Comparison of ENCODE assay signal across 1 cellular context in the genomic region with DNA sequence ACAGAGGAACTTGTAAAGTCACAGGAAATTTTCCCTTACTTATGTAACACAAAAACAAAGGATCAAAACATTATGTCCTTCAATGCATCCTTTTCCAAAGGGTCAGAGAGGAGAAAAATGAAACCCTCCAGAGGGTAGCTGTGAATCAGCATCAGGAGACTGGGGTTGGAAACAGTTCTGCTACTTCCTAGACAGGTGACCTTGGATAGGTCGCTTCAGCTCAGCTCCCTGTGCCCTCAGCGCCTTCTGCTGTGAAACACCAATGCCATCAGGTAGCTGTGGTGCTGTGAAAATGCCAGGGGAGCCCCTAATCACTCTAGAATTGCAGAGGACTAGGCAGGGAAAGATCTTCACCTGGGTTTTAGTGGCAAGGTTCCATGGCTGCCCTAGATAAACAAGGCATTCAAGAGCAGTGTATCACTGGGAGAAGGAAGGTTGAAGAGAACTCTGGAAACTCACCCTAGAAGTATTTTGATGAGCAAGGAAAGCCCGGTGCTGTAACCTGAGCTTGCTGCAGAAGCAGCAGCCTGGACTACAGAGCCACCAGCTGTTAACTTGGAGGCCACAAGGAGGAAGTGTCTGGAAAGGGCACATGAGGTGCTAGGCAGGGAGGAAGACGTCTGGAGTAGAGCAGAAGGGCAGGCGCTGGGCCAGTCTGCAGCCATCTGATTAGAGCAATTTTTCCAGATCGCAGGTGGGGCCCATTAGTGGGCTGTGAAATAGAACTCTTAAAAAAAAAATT.
A peak's percentile ranks its signal among the peaks of the same experiment; 100 is the strongest.
TF ChIP-seq lines count a peak whose summit lies in the region.

No MANE protein-coding gene starts in this region.

TF ChIP-seq in K562, 482 proteins besides CTCF, POLR2A, EP300 and RAD21 (continued from another document and continues in another):
- TF ChIP-seq, protein P1, sequence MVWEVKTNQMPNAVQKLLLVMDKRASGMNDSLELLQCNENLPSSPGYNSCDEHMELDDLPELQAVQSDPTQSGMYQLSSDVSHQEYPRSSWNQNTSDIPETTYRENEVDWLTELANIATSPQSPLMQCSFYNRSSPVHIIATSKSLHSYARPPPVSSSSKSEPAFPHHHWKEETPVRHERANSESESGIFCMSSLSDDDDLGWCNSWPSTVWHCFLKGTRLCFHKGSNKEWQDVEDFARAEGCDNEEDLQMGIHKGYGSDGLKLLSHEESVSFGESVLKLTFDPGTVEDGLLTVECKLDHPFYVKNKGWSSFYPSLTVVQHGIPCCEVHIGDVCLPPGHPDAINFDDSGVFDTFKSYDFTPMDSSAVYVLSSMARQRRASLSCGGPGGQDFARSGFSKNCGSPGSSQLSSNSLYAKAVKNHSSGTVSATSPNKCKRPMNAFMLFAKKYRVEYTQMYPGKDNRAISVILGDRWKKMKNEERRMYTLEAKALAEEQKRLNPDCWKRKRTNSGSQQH (CRISPR knock-in tag; IDR thresholded peaks at IDR 0.05), result no peak
- TF ChIP-seq MAFF (IDR thresholded peaks at IDR 0.05; ENCODE audit: low read length), result no peak
- no peak for TF ChIP-seq FOXA3 (CRISPR knock-in tag; conservative IDR thresholded peaks at IDR 0.05 in 1 of 2, IDR thresholded peaks at IDR 0.05 in 1 of 2)
- no peak for TF ChIP-seq FOXA1 (IDR thresholded peaks at IDR 0.05; ENCODE audit: borderline replicate concordance)
- TF ChIP-seq, protein P2, sequence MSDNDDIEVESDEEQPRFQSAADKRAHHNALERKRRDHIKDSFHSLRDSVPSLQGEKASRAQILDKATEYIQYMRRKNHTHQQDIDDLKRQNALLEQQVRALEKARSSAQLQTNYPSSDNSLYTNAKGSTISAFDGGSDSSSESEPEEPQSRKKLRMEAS (CRISPR knock-in tag; IDR thresholded peaks at IDR 0.05), result peak; percentile 76
- no peak for TF ChIP-seq NCOA1 (IDR thresholded peaks at IDR 0.05; ENCODE audit: low read depth)
- TF ChIP-seq CEBPG (CRISPR knock-in tag; IDR thresholded peaks at IDR 0.05), result no peak
- no peak for TF ChIP-seq CEBPG (tag; conservative IDR thresholded peaks at IDR 0.05 in 1 of 2, IDR thresholded peaks at IDR 0.05 in 1 of 2)
- no peak for TF ChIP-seq LARP7 (IDR thresholded peaks at IDR 0.05)
- TF ChIP-seq TEAD4 (IDR thresholded peaks at IDR 0.05; ENCODE audit: low read length), result 0 out of 2 replicates have a peak, but pooled peaks have one; percentile 26
- no peak for TF ChIP-seq TEAD4 (CRISPR knock-in tag; IDR thresholded peaks at IDR 0.05; ENCODE audit: borderline replicate concordance)
- no peak for TF ChIP-seq KLF1 (tag; IDR thresholded peaks at IDR 0.05)
- no peak for TF ChIP-seq FOXP1 (CRISPR knock-in tag; IDR thresholded peaks at IDR 0.05)
- TF ChIP-seq, protein P3, sequence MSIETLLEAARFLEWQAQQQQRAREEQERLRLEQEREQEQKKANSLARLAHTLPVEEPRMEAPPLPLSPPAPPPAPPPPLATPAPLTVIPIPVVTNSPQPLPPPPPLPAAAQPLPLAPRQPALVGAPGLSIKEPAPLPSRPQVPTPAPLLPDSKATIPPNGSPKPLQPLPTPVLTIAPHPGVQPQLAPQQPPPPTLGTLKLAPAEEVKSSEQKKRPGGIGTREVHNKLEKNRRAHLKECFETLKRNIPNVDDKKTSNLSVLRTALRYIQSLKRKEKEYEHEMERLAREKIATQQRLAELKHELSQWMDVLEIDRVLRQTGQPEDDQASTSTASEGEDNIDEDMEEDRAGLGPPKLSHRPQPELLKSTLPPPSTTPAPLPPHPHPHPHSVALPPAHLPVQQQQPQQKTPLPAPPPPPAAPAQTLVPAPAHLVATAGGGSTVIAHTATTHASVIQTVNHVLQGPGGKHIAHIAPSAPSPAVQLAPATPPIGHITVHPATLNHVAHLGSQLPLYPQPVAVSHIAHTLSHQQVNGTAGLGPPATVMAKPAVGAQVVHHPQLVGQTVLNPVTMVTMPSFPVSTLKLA (conservative IDR thresholded peaks at IDR 0.05), result 0 out of 4 replicates have a peak, but pooled peaks of 1 of the 2 experiments have one; percentile 17
- TF ChIP-seq, protein P4, sequence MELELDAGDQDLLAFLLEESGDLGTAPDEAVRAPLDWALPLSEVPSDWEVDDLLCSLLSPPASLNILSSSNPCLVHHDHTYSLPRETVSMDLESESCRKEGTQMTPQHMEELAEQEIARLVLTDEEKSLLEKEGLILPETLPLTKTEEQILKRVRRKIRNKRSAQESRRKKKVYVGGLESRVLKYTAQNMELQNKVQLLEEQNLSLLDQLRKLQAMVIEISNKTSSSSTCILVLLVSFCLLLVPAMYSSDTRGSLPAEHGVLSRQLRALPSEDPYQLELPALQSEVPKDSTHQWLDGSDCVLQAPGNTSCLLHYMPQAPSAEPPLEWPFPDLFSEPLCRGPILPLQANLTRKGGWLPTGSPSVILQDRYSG (tag; conservative IDR thresholded peaks at IDR 0.05; ENCODE audit: low read depth), result no peak
- peak; percentile 51 for TF ChIP-seq NCOR1 (IDR thresholded peaks at IDR 0.05)
- TF ChIP-seq, protein P5, sequence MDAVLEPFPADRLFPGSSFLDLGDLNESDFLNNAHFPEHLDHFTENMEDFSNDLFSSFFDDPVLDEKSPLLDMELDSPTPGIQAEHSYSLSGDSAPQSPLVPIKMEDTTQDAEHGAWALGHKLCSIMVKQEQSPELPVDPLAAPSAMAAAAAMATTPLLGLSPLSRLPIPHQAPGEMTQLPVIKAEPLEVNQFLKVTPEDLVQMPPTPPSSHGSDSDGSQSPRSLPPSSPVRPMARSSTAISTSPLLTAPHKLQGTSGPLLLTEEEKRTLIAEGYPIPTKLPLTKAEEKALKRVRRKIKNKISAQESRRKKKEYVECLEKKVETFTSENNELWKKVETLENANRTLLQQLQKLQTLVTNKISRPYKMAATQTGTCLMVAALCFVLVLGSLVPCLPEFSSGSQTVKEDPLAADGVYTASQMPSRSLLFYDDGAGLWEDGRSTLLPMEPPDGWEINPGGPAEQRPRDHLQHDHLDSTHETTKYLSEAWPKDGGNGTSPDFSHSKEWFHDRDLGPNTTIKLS (IDR thresholded peaks at IDR 0.05; ENCODE audit: borderline replicate concordance, low read depth), result no peak
- peak; percentile 29; the same call in 1 of the 2 replicates for TF ChIP-seq TCF3 (CRISPR knock-in tag; IDR thresholded peaks at IDR 0.05)
- TF ChIP-seq SRF (CRISPR knock-in tag; IDR thresholded peaks at IDR 0.05), result peak in 1 of 2 experiments; percentile 20; a peak in 1 of 4 replicates
- 0 out of 2 replicates have a peak, but pooled peaks have one; percentile 17 for TF ChIP-seq ELF1 (tag; IDR thresholded peaks at IDR 0.05)
- no peak for TF ChIP-seq PHTF2 (CRISPR knock-in tag; IDR thresholded peaks at IDR 0.05)
- TF ChIP-seq PTBP1 (IDR thresholded peaks at IDR 0.05; ENCODE audit: low read depth, low read length), result no peak
- no peak for TF ChIP-seq IRF2 (CRISPR knock-in tag; IDR thresholded peaks at IDR 0.05)
- peak; percentile 80; the same call in 1 of the 2 replicates for TF ChIP-seq SPI1 (IDR thresholded peaks at IDR 0.05; ENCODE audit: borderline replicate concordance, low read depth, low read length)
- no peak for TF ChIP-seq BRD4 (IDR thresholded peaks at IDR 0.05)
- TF ChIP-seq CREB1 (IDR thresholded peaks at IDR 0.05), result no peak
- TF ChIP-seq CREB1 (CRISPR knock-in tag; IDR thresholded peaks at IDR 0.05), result no peak
- TF ChIP-seq, protein P6, sequence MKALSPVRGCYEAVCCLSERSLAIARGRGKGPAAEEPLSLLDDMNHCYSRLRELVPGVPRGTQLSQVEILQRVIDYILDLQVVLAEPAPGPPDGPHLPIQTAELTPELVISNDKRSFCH (CRISPR knock-in tag; IDR thresholded peaks at IDR 0.05), result no peak
- TF ChIP-seq, protein P6 (tag; IDR thresholded peaks at IDR 0.05), result no peak
- no peak for TF ChIP-seq MECOM (CRISPR knock-in tag; IDR thresholded peaks at IDR 0.05)
- TF ChIP-seq PML (IDR thresholded peaks at IDR 0.05; ENCODE audit: low read length), result no peak
- no peak for TF ChIP-seq KLF10 (CRISPR knock-in tag; IDR thresholded peaks at IDR 0.05)
- TF ChIP-seq, protein P7, sequence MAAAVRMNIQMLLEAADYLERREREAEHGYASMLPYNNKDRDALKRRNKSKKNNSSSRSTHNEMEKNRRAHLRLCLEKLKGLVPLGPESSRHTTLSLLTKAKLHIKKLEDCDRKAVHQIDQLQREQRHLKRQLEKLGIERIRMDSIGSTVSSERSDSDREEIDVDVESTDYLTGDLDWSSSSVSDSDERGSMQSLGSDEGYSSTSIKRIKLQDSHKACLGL (CRISPR knock-in tag; IDR thresholded peaks at IDR 0.05; ENCODE audit: borderline replicate concordance, poor library complexity, severe bottlenecking), result no peak
- TF ChIP-seq, protein P8, sequence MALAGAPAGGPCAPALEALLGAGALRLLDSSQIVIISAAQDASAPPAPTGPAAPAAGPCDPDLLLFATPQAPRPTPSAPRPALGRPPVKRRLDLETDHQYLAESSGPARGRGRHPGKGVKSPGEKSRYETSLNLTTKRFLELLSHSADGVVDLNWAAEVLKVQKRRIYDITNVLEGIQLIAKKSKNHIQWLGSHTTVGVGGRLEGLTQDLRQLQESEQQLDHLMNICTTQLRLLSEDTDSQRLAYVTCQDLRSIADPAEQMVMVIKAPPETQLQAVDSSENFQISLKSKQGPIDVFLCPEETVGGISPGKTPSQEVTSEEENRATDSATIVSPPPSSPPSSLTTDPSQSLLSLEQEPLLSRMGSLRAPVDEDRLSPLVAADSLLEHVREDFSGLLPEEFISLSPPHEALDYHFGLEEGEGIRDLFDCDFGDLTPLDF (CRISPR knock-in tag; IDR thresholded peaks at IDR 0.05), result no peak
- no peak for TF ChIP-seq CBX8 (IDR thresholded peaks at IDR 0.05; ENCODE audit: borderline replicate concordance, extremely low read depth, low read depth, low read length, poor library complexity, severe bottlenecking)
- TF ChIP-seq, protein P9, sequence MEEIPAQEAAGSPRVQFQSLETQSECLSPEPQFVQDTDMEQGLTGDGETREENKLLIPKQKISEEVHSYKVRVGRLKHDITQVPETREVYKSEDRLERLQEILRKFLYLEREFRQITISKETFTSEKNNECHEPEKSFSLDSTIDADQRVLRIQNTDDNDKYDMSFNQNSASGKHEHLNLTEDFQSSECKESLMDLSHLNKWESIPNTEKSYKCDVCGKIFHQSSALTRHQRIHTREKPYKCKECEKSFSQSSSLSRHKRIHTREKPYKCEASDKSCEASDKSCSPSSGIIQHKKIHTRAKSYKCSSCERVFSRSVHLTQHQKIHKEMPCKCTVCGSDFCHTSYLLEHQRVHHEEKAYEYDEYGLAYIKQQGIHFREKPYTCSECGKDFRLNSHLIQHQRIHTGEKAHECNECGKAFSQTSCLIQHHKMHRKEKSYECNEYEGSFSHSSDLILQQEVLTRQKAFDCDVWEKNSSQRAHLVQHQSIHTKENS (CRISPR knock-in tag; IDR thresholded peaks at IDR 0.05), result no peak
- TF ChIP-seq, protein P10, sequence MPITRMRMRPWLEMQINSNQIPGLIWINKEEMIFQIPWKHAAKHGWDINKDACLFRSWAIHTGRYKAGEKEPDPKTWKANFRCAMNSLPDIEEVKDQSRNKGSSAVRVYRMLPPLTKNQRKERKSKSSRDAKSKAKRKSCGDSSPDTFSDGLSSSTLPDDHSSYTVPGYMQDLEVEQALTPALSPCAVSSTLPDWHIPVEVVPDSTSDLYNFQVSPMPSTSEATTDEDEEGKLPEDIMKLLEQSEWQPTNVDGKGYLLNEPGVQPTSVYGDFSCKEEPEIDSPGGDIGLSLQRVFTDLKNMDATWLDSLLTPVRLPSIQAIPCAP (CRISPR knock-in tag; IDR thresholded peaks at IDR 0.05; ENCODE audit: borderline replicate concordance), result no peak
- TF ChIP-seq CREM (IDR thresholded peaks at IDR 0.05; ENCODE audit: low read depth), result no peak
- TF ChIP-seq E2F3 (CRISPR knock-in tag; IDR thresholded peaks at IDR 0.05), result no peak
- TF ChIP-seq WHSC1 (IDR thresholded peaks at IDR 0.05; ENCODE audit: low read length), result no peak
- peak; percentile 67 for TF ChIP-seq CBFA2T3 (IDR thresholded peaks at IDR 0.05)
- no peak for TF ChIP-seq SMARCA4 (IDR thresholded peaks at IDR 0.05)
- TF ChIP-seq NRF1 (conservative IDR thresholded peaks at IDR 0.05 in 1 of 2, IDR thresholded peaks at IDR 0.05 in 1 of 2), result no peak
- TF ChIP-seq, protein P11, sequence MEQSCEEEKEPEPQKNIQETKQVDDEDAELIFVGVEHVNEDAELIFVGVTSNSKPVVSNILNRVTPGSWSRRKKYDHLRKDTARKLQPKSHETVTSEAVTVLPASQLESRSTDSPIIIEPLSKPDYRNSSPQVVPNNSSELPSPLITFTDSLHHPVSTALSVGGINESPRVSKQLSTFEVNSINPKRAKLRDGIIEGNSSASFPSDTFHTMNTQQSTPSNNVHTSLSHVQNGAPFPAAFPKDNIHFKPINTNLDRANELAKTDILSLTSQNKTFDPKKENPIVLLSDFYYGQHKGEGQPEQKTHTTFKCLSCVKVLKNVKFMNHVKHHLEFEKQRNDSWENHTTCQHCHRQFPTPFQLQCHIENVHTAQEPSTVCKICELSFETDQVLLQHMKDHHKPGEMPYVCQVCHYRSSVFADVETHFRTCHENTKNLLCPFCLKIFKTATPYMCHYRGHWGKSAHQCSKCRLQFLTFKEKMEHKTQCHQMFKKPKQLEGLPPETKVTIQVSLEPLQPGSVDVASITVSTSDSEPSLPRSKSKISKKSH (CRISPR knock-in tag; IDR thresholded peaks at IDR 0.05), result no peak
- no peak for TF ChIP-seq ZNF311 (CRISPR knock-in tag; IDR thresholded peaks at IDR 0.05)
- TF ChIP-seq, protein P12, sequence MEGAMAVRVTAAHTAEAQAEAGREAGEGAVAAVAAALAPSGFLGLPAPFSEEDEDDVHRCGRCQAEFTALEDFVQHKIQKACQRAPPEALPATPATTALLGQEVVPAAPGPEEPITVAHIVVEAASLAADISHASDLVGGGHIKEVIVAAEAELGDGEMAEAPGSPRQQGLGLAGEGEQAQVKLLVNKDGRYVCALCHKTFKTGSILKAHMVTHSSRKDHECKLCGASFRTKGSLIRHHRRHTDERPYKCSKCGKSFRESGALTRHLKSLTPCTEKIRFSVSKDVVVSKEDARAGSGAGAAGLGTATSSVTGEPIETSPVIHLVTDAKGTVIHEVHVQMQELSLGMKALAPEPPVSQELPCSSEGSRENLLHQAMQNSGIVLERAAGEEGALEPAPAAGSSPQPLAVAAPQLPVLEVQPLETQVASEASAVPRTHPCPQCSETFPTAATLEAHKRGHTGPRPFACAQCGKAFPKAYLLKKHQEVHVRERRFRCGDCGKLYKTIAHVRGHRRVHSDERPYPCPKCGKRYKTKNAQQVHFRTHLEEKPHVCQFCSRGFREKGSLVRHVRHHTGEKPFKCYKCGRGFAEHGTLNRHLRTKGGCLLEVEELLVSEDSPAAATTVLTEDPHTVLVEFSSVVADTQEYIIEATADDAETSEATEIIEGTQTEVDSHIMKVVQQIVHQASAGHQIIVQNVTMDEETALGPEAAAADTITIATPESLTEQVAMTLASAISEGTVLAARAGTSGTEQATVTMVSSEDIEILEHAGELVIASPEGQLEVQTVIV (CRISPR knock-in tag; IDR thresholded peaks at IDR 0.05; ENCODE audit: borderline replicate concordance), result no peak
- no peak for TF ChIP-seq MTA2 (IDR thresholded peaks at IDR 0.05; ENCODE audit: low read depth)
- peak; percentile 61 for TF ChIP-seq CBFA2T2 (conservative IDR thresholded peaks at IDR 0.05)
- TF ChIP-seq SMAD4 (CRISPR knock-in tag; conservative IDR thresholded peaks at IDR 0.05), result peak; percentile 46; the same call in 1 of the 2 replicates
- no peak for TF ChIP-seq FOXJ3 (CRISPR knock-in tag; IDR thresholded peaks at IDR 0.05)
- TF ChIP-seq, protein P13, sequence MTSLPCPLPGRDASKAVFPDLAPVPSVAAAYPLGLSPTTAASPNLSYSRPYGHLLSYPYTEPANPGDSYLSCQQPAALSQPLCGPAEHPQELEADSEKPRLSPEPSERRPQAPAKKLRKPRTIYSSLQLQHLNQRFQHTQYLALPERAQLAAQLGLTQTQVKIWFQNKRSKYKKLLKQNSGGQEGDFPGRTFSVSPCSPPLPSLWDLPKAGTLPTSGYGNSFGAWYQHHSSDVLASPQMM (CRISPR knock-in tag; IDR thresholded peaks at IDR 0.05), result no peak
- TF ChIP-seq BMI1 (IDR thresholded peaks at IDR 0.05; ENCODE audit: low read length), result no peak
- no peak for TF ChIP-seq HNRNPL (IDR thresholded peaks at IDR 0.05; ENCODE audit: low read depth, low read length)
